In genomic region chr17:44386182-44386525, GRCh38 we compare ENCODE assay signal across 10 cellular contexts. TPM values are rescaled to one million over a fixed set of nuclear protein-coding genes. Genes with fewer than 3 reads are reported as not detected.
DNase-seq lines count a peak whose midpoint lies in the region; ATAC-seq and TF ChIP-seq lines count a peak whose summit lies in the region.
"Had no signal": no experiment of that assay in that cellular context is flagged by ENCODE, and none has a peak within 500 bp of the region (broad histone marks: within the 10 kb centered on the region; RNA-seq: fewer than 3 reads in every experiment).

No MANE protein-coding gene starts in this region.

- H3K27ac Mint-ChIP-seq in activated CD4-positive, alpha-beta memory T cell treated with anti-CD3 and anti-CD28 coated beads, Interleukin-2, amount 10 ng/mL, durations not matched to agents 7 days and 5 days, result no peak overlapping the region

- peaks cover 0 to 20% (median 17%) of the 10 kb centered on the region in 5 donors for H3K4me1 ChIP-seq in subcutaneous abdominal adipose tissue (ENCODE audit: control insufficient read depth in 5 of 5, insufficient read depth in 5 of 5, low read length in 5 of 5)
- H3K4me1 ChIP-seq in foreskin keratinocyte, result peaks cover 4% of the 10 kb centered on the region

- no peaks in the 10 kb centered on the region for H3K36me3 Mint-ChIP-seq in activated T-cell treated with anti-CD3 and anti-CD28 coated beads, Interleukin-2, amount 50 U/mL, for 4 hours (ENCODE audit: insufficient read depth)
- H3K36me3 Mint-ChIP-seq in activated CD4-positive, alpha-beta memory T cell treated with anti-CD3 and anti-CD28 coated beads, Interleukin-2, amount 10 ng/mL, durations not matched to agents 7 days and 5 days (ENCODE audit: low read depth), result peaks cover 3% of the 10 kb centered on the region

- no peaks in the 10 kb centered on the region for H3K9me3 Mint-ChIP-seq in activated T-cell treated with anti-CD3 and anti-CD28 coated beads, Interleukin-2, amount 50 U/mL, for 4 hours
- no peaks in the 10 kb centered on the region for H3K9me3 Mint-ChIP-seq in activated CD4-positive, alpha-beta memory T cell treated with anti-CD3 and anti-CD28 coated beads, Interleukin-2, amount 10 ng/mL, durations not matched to agents 7 days and 5 days

- peaks cover 2% of the 10 kb centered on the region for H3K9me3 ChIP-seq in iPS-18c (ENCODE audit: control insufficient read depth, insufficient read depth, low read length)
- H3K9me3 ChIP-seq in subcutaneous abdominal adipose tissue (ENCODE audit: control insufficient read depth in 5 of 5, low read length in 5 of 5), result no peaks in the 10 kb centered on the region

- H3K4me3 Mint-ChIP-seq in activated T-cell treated with anti-CD3 and anti-CD28 coated beads, Interleukin-2, amount 50 U/mL, for 4 hours, result peak overlapping the region; percentile 71
- H3K4me3 Mint-ChIP-seq in activated CD4-positive, alpha-beta memory T cell treated with anti-CD3 and anti-CD28 coated beads, Interleukin-2, amount 10 ng/mL, durations not matched to agents 7 days and 5 days, result peak overlapping the region; percentile 59

- CTCF ChIA-PET in activated CD4-positive, alpha-beta memory T cell treated with anti-CD3 and anti-CD28 coated beads, Interleukin-2, amount 10 ng/mL, durations not matched to agents 7 days and 5 days (lab: Charles Lee), result interaction anchor here (1.5 to 1.8 kb wide), 2 partner anchors 10 to 137 kb away, joined by 3 to 4 read pairs; no protein-coding TSS in a partner anchor

- H3K27ac ChIP-seq in subcutaneous abdominal adipose tissue (ENCODE audit: low read depth, low read length) (no peak overlapping the region), foreskin keratinocyte (no peak overlapping the region)

- POLR2A ChIA-PET in activated CD4-positive, alpha-beta memory T cell treated with anti-CD3 and anti-CD28 coated beads, Interleukin-2, amount 10 ng/mL, durations not matched to agents 7 days and 5 days (lab: Charles Lee), result interaction anchor here (1.5 kb wide), 1 partner anchor 118 kb away, joined by 5 read pairs; the partner anchor contains the start of gene GPATCH8

- peaks cover 0 to 13% (median 0%) of the 10 kb centered on the region in 5 donors for H3K27me3 ChIP-seq in subcutaneous abdominal adipose tissue (ENCODE audit: control insufficient read depth in 5 of 5, insufficient read depth in 4 of 5, low read length in 5 of 5)
- peaks cover 36% of the 10 kb centered on the region for H3K27me3 ChIP-seq in foreskin keratinocyte

- no peak for TF ChIP-seq CTCF in foreskin keratinocyte (conservative IDR thresholded peaks at IDR 0.05)

- peaks cover 14% of the 10 kb centered on the region for H3K27me3 Mint-ChIP-seq in activated T-cell treated with anti-CD3 and anti-CD28 coated beads, Interleukin-2, amount 50 U/mL, for 4 hours (ENCODE audit: low read depth)
- peaks cover 31% of the 10 kb centered on the region for H3K27me3 Mint-ChIP-seq in activated CD4-positive, alpha-beta memory T cell treated with anti-CD3 and anti-CD28 coated beads, Interleukin-2, amount 10 ng/mL, durations not matched to agents 7 days and 5 days

- H3K4me3 ChIP-seq in iPS-18c (ENCODE audit: insufficient read depth, low read depth, low read length) (peak overlapping the region; percentile 65), subcutaneous abdominal adipose tissue (ENCODE audit: low read depth in 1 of 5, low read length in 5 of 5) (peak overlapping the region in 3 of 5 donors; percentile 62 to 74 (median 64))

- DNase-seq in activated T-cell treated with anti-CD3 and anti-CD28 coated beads, Interleukin-2, amount 50 U/mL, for 4 hours, result no peak
- no peak for DNase-seq in activated T-cell treated with anti-CD3 and anti-CD28 coated beads, Interleukin-2, amount 50 U/mL, for 1 hour
- no peak for DNase-seq in activated CD4-positive, alpha-beta memory T cell treated with anti-CD3 and anti-CD28 coated beads, Interleukin-2, amount 10 ng/mL, durations not matched to agents 7 days and 5 days
- no peak for DNase-seq in foreskin keratinocyte
- no peak for DNase-seq in stimulated activated CD4-positive, alpha-beta T cell treated with anti-CD3 and anti-CD28 coated beads, Interleukin-15, amount 100 ng/mL, for 24 hours
- DNase-seq: DMS 273 treated with DMSO at 0.1 percent for 48 hours had no signal

- H3K4me1 Mint-ChIP-seq in activated T-cell treated with anti-CD3 and anti-CD28 coated beads, Interleukin-2, amount 50 U/mL, for 4 hours (ENCODE audit: low read depth), result peaks cover 17% of the 10 kb centered on the region
- H3K4me1 Mint-ChIP-seq in activated CD4-positive, alpha-beta memory T cell treated with anti-CD3 and anti-CD28 coated beads, Interleukin-2, amount 10 ng/mL, durations not matched to agents 7 days and 5 days, result peaks cover 15% of the 10 kb centered on the region

- H3K9ac ChIP-seq in subcutaneous abdominal adipose tissue (ENCODE audit: low read length in 5 of 5), result peak overlapping the region in 1 of 5 donors; percentile 75

- no peak for ATAC-seq in activated T-cell treated with anti-CD3 and anti-CD28 coated beads, Interleukin-2, amount 50 U/mL, for 4 hours
- ATAC-seq in foreskin keratinocyte (no peak), GM21526 (IDR thresholded peaks at IDR 0.05; ENCODE audit: low FRiP score, unreplicated experiment) (no peak)

- H3K36me3 ChIP-seq in subcutaneous abdominal adipose tissue (ENCODE audit: control insufficient read depth in 5 of 5, insufficient read depth in 5 of 5, low read length in 5 of 5), result no peaks in the 10 kb centered on the region

RNA-seq across cellular contexts. Expression of gene ITGA2B, which starts 3.3 kb away (rescaled TPM):
- total RNA-seq in activated T-cell treated with anti-CD3 and anti-CD28 coated beads, Interleukin-2, amount 50 U/mL, for 4 hours, result 1 to 10 TPM in 2 of 3 donors, under 1 TPM in 1; 0.90 to 1.8 (median 1.1) TPM
- under 1 TPM; 0.58 to 0.71 TPM for total RNA-seq in activated CD4-positive, alpha-beta memory T cell treated with anti-CD3 and anti-CD28 coated beads, Interleukin-2, amount 10 ng/mL, durations not matched to agents 7 days and 5 days
- 0.25 and 0.37 TPM in 2 replicates for total RNA-seq in foreskin keratinocyte
- polyA plus RNA-seq in foreskin keratinocyte, result 0.08 and 0.13 TPM in 2 replicates
- total RNA-seq: HT1080 had no signal

RNA-seq across cellular contexts. Expression of gene FAM171A2, which starts 22.5 kb away (rescaled TPM):
- total RNA-seq in activated T-cell treated with anti-CD3 and anti-CD28 coated beads, Interleukin-2, amount 50 U/mL, for 4 hours, result under 1 TPM; 0.24 to 0.33 (median 0.27) TPM
- under 1 TPM in 1 of 2 experiments, not detected in 1; 0.10 TPM for total RNA-seq in activated CD4-positive, alpha-beta memory T cell treated with anti-CD3 and anti-CD28 coated beads, Interleukin-2, amount 10 ng/mL, durations not matched to agents 7 days and 5 days
- total RNA-seq in foreskin keratinocyte, result 1.4 and 1.6 TPM in 2 replicates
- polyA plus RNA-seq in foreskin keratinocyte, result 0.98 and 1.3 TPM in 2 replicates

RNA-seq across cellular contexts. Expression of gene GRN, which starts 41.1 kb away (rescaled TPM):
- 10 to 100 TPM; 32.0 to 39.5 (median 36.5) TPM for total RNA-seq in activated T-cell treated with anti-CD3 and anti-CD28 coated beads, Interleukin-2, amount 50 U/mL, for 4 hours
- total RNA-seq in activated CD4-positive, alpha-beta memory T cell treated with anti-CD3 and anti-CD28 coated beads, Interleukin-2, amount 10 ng/mL, durations not matched to agents 7 days and 5 days, result 10 to 100 TPM; 87.8 to 98.4 TPM
- total RNA-seq in foreskin keratinocyte, result 272 and 283 TPM in 2 replicates
- polyA plus RNA-seq in foreskin keratinocyte, result 290 and 301 TPM in 2 replicates
